Comparison of ENCODE assay signal across 11 cellular contexts in the genomic region with DNA sequence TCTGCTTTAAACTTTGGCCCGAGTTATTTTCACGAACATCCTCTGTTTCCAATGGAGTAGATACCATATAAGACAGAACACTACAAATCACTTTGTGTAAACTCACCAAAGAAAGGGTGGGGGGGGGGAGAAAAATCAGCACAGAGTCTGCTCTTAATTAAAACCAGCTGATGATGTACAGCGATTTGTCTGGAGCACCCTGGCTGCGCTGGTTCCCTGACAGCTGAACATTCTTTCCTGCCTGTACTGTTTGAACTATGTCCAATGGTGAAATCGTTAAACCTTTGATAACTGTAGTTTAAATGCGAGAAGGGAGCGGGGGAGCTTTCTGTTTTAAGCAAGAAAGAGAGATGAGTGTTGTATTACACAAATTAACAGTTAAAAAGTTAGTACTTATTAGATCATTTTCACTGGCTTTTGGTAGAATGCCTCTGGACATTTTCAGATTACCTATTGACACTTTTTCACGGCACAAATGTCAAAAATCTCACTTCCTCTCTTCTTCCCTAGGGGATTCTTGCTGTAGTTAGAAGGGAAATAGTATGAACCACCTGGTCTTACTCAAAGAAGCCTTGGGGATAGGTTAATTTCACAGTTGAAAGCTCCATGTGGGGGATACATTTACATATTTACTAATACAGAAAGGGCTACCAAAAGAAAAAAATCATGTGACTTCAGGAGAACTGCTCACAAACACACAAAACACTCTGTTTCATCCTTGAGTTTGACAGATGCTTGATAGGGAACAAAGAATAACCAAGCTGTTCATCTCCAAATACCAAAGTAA.
A peak's percentile ranks its signal among the peaks of the same experiment; 100 is the strongest.
DNase-seq lines count a peak whose midpoint lies in the region; ATAC-seq and TF ChIP-seq lines count a peak whose summit lies in the region.
"Had no signal": no experiment of that assay in that cellular context is flagged by ENCODE, and none has a peak within 500 bp of the region (broad histone marks: within the 10 kb centered on the region; RNA-seq: fewer than 3 reads in every experiment).

No MANE protein-coding gene starts in this region.

- no peaks in the 10 kb centered on the region for H3K4me1 ChIP-seq in mucosa of descending colon (ENCODE audit: low read depth)
- H3K4me1 ChIP-seq: adrenal gland had no signal

- H3K9me3 ChIP-seq in mucosa of descending colon (no peaks in the 10 kb centered on the region), T-helper 17 cell (ENCODE audit: control insufficient read depth, low read length, poor library complexity, severe bottlenecking) (no peaks in the 10 kb centered on the region)
- H3K9me3 ChIP-seq: adrenal gland had no signal

- TF ChIP-seq CTCF in mucosa of descending colon (IDR thresholded peaks at IDR 0.05): no peak

- DNase-seq in activated CD4-positive, alpha-beta T cell treated with anti-CD3 and anti-CD28 coated beads, Interleukin-2, amount 10 ng/mL, durations not matched to agents 24 days and 14 days: no peak
- no peak for DNase-seq in activated CD4-positive, alpha-beta T cell treated with anti-CD3 and anti-CD28 coated beads for 36 hours
- peak; percentile 70 for DNase-seq in astrocyte of the hippocampus (ENCODE audit: low read depth, low spot score)
- DNase-seq in stimulated activated naive B cell treated with anti-CD40 and anti-IgM and Interleukin-4, amounts not matched to agents 10 μg/mL and 1 μg/mL and 100 μg/mL, for 72 hours: peak; percentile 36
- DNase-seq in mucosa of descending colon: no peak
- no peak for DNase-seq in T-helper 17 cell
- DNase-seq in H4 (ENCODE audit: low spot score): no peak
- DNase-seq: adrenal gland; CD4-positive, CD25-positive, alpha-beta regulatory T cell; NCI-H82 had no signal

- H3K4me3 ChIP-seq in mucosa of descending colon: no peak overlapping the region
- H3K4me3 ChIP-seq: adrenal gland had no signal

- H3K27me3 Mint-ChIP-seq in activated CD4-positive, alpha-beta T cell treated with anti-CD3 and anti-CD28 coated beads, Interleukin-2, amount 10 ng/mL, durations not matched to agents 24 days and 14 days: peaks cover 3% of the 10 kb centered on the region
- H3K27me3 Mint-ChIP-seq in activated CD4-positive, alpha-beta T cell treated with anti-CD3 and anti-CD28 coated beads for 36 hours: peaks cover 3% of the 10 kb centered on the region
- H3K27me3 Mint-ChIP-seq in stimulated activated naive B cell treated with anti-CD40 and anti-IgM and Interleukin-4, amounts not matched to agents 10 μg/mL and 1 μg/mL and 100 μg/mL, for 72 hours: no peaks in the 10 kb centered on the region
- no peaks in the 10 kb centered on the region for H3K27me3 Mint-ChIP-seq in T-helper 17 cell

- peak overlapping the region; percentile 17 for H3K27ac Mint-ChIP-seq in activated CD4-positive, alpha-beta T cell treated with anti-CD3 and anti-CD28 coated beads, Interleukin-2, amount 10 ng/mL, durations not matched to agents 24 days and 14 days
- no peak overlapping the region for H3K27ac Mint-ChIP-seq in activated CD4-positive, alpha-beta T cell treated with anti-CD3 and anti-CD28 coated beads for 36 hours
- H3K27ac Mint-ChIP-seq in stimulated activated naive B cell treated with anti-CD40 and anti-IgM and Interleukin-4, amounts not matched to agents 10 μg/mL and 1 μg/mL and 100 μg/mL, for 72 hours: peak overlapping the region; percentile 79
- H3K27ac Mint-ChIP-seq in T-helper 17 cell: no peak overlapping the region
- H3K27ac Mint-ChIP-seq: CD4-positive, CD25-positive, alpha-beta regulatory T cell had no signal

- no peak for ATAC-seq in activated CD4-positive, alpha-beta T cell treated with anti-CD3 and anti-CD28 coated beads for 36 hours
- ATAC-seq in HG02938 (IDR thresholded peaks at IDR 0.05; ENCODE audit: unreplicated experiment): peak; percentile 84
- peak; percentile 97 to 98 for ATAC-seq in stimulated activated naive B cell treated with anti-CD40 and anti-IgM and Interleukin-4, amounts not matched to agents 10 μg/mL and 1 μg/mL and 100 μg/mL, for 72 hours (replicated peaks)
- no peak for ATAC-seq in mucosa of descending colon
- no peak for ATAC-seq in T-helper 17 cell

- intact Hi-C loops in activated CD4-positive, alpha-beta T cell treated with anti-CD3 and anti-CD28 coated beads, Interleukin-2, amount 10 ng/mL, durations not matched to agents 24 days and 14 days (cut with micrococcal nuclease): no loop called here
- intact Hi-C loops in activated CD4-positive, alpha-beta T cell treated with anti-CD3 and anti-CD28 coated beads for 36 hours (cut with DNase I, micrococcal nuclease): no loop called here
- intact Hi-C loops in mucosa of descending colon (cut with DNase I, micrococcal nuclease): no loop called here

- H3K4me1 Mint-ChIP-seq in activated CD4-positive, alpha-beta T cell treated with anti-CD3 and anti-CD28 coated beads, Interleukin-2, amount 10 ng/mL, durations not matched to agents 24 days and 14 days: peaks cover 6% of the 10 kb centered on the region
- H3K4me1 Mint-ChIP-seq in activated CD4-positive, alpha-beta T cell treated with anti-CD3 and anti-CD28 coated beads for 36 hours: peaks cover 18% of the 10 kb centered on the region
- H3K4me1 Mint-ChIP-seq in stimulated activated naive B cell treated with anti-CD40 and anti-IgM and Interleukin-4, amounts not matched to agents 10 μg/mL and 1 μg/mL and 100 μg/mL, for 72 hours: peaks cover 33 to 61% of the 10 kb centered on the region in 2 donors
- no peaks in the 10 kb centered on the region for H3K4me1 Mint-ChIP-seq in T-helper 17 cell
- H3K4me1 Mint-ChIP-seq: CD4-positive, CD25-positive, alpha-beta regulatory T cell had no signal

- H3K36me3 Mint-ChIP-seq in activated CD4-positive, alpha-beta T cell treated with anti-CD3 and anti-CD28 coated beads, Interleukin-2, amount 10 ng/mL, durations not matched to agents 24 days and 14 days (ENCODE audit: low read depth): peaks cover 3% of the 10 kb centered on the region
- peaks cover 2% of the 10 kb centered on the region for H3K36me3 Mint-ChIP-seq in activated CD4-positive, alpha-beta T cell treated with anti-CD3 and anti-CD28 coated beads for 36 hours (ENCODE audit: low read depth)
- H3K36me3 Mint-ChIP-seq in stimulated activated naive B cell treated with anti-CD40 and anti-IgM and Interleukin-4, amounts not matched to agents 10 μg/mL and 1 μg/mL and 100 μg/mL, for 72 hours: peaks cover 9 to 15% of the 10 kb centered on the region in 2 donors
- H3K36me3 Mint-ChIP-seq in T-helper 17 cell (ENCODE audit: low read depth): peaks cover 2% of the 10 kb centered on the region
- H3K36me3 Mint-ChIP-seq: CD4-positive, CD25-positive, alpha-beta regulatory T cell had no signal

- no peaks in the 10 kb centered on the region for H3K36me3 ChIP-seq in mucosa of descending colon (ENCODE audit: low read depth)
- H3K36me3 ChIP-seq: adrenal gland had no signal

- POLR2A ChIA-PET in activated CD4-positive, alpha-beta T cell treated with anti-CD3 and anti-CD28 coated beads for 36 hours (lab: Charles Lee): interaction anchor here (0.6 to 0.7 kb wide), 2 partner anchors 50 to 165 kb away, joined by 3 read pairs; no protein-coding TSS in a partner anchor

- H3K4me3 Mint-ChIP-seq in activated CD4-positive, alpha-beta T cell treated with anti-CD3 and anti-CD28 coated beads, Interleukin-2, amount 10 ng/mL, durations not matched to agents 24 days and 14 days: no peak overlapping the region
- H3K4me3 Mint-ChIP-seq in activated CD4-positive, alpha-beta T cell treated with anti-CD3 and anti-CD28 coated beads for 36 hours: no peak overlapping the region
- peak overlapping the region; percentile 19 to 57 for H3K4me3 Mint-ChIP-seq in stimulated activated naive B cell treated with anti-CD40 and anti-IgM and Interleukin-4, amounts not matched to agents 10 μg/mL and 1 μg/mL and 100 μg/mL, for 72 hours
- no peak overlapping the region for H3K4me3 Mint-ChIP-seq in T-helper 17 cell
- H3K4me3 Mint-ChIP-seq: CD4-positive, CD25-positive, alpha-beta regulatory T cell had no signal

- CTCF ChIA-PET in activated CD4-positive, alpha-beta T cell treated with anti-CD3 and anti-CD28 coated beads for 36 hours (lab: Charles Lee): interaction anchor here (1.3 kb wide), 1 partner anchor 11 kb away, joined by 8 read pairs; no protein-coding TSS in a partner anchor

- H3K9me3 Mint-ChIP-seq in activated CD4-positive, alpha-beta T cell treated with anti-CD3 and anti-CD28 coated beads, Interleukin-2, amount 10 ng/mL, durations not matched to agents 24 days and 14 days: peaks cover 13% of the 10 kb centered on the region
- H3K9me3 Mint-ChIP-seq in activated CD4-positive, alpha-beta T cell treated with anti-CD3 and anti-CD28 coated beads for 36 hours (ENCODE audit: low read depth): peaks cover 4% of the 10 kb centered on the region
- H3K9me3 Mint-ChIP-seq in stimulated activated naive B cell treated with anti-CD40 and anti-IgM and Interleukin-4, amounts not matched to agents 10 μg/mL and 1 μg/mL and 100 μg/mL, for 72 hours: peaks cover 9 to 19% of the 10 kb centered on the region in 2 donors

Comparison
In these comparisons a context has a peak if more than half of its experiments do, and no peak if none do; other contexts are left out.
1. H3K27ac Mint-ChIP-seq: peak in activated CD4-positive, alpha-beta T cell treated with anti-CD3 and anti-CD28 coated beads, Interleukin-2, amount 10 ng/mL, durations not matched to agents 24 days and 14 days (single experiment) and stimulated activated naive B cell treated with anti-CD40 and anti-IgM and Interleukin-4, amounts not matched to agents 10 μg/mL and 1 μg/mL and 100 μg/mL, for 72 hours (single experiment); none in activated CD4-positive, alpha-beta T cell treated with anti-CD3 and anti-CD28 coated beads for 36 hours (single experiment) and T-helper 17 cell (single experiment).
2. DNase-seq: peak in astrocyte of the hippocampus (single experiment) and stimulated activated naive B cell treated with anti-CD40 and anti-IgM and Interleukin-4, amounts not matched to agents 10 μg/mL and 1 μg/mL and 100 μg/mL, for 72 hours (single experiment); none in activated CD4-positive, alpha-beta T cell treated with anti-CD3 and anti-CD28 coated beads, Interleukin-2, amount 10 ng/mL, durations not matched to agents 24 days and 14 days (single experiment), activated CD4-positive, alpha-beta T cell treated with anti-CD3 and anti-CD28 coated beads for 36 hours (single experiment), mucosa of descending colon (0 of 3), T-helper 17 cell (0 of 3) and H4 (single experiment).
3. H3K4me3 Mint-ChIP-seq: peak in stimulated activated naive B cell treated with anti-CD40 and anti-IgM and Interleukin-4, amounts not matched to agents 10 μg/mL and 1 μg/mL and 100 μg/mL, for 72 hours (2 of 2); none in activated CD4-positive, alpha-beta T cell treated with anti-CD3 and anti-CD28 coated beads, Interleukin-2, amount 10 ng/mL, durations not matched to agents 24 days and 14 days (single experiment), activated CD4-positive, alpha-beta T cell treated with anti-CD3 and anti-CD28 coated beads for 36 hours (single experiment) and T-helper 17 cell (single experiment).
4. ATAC-seq: peak in HG02938 (single experiment) and stimulated activated naive B cell treated with anti-CD40 and anti-IgM and Interleukin-4, amounts not matched to agents 10 μg/mL and 1 μg/mL and 100 μg/mL, for 72 hours (2 of 2); none in activated CD4-positive, alpha-beta T cell treated with anti-CD3 and anti-CD28 coated beads for 36 hours (single experiment), mucosa of descending colon (single experiment) and T-helper 17 cell (single experiment).